15 cellular contexts compared by ENCODE assay signal in genomic region chr12:85834378-85834777, GRCh38. TPM values are rescaled to one million over a fixed set of nuclear protein-coding genes. Genes with fewer than 3 reads are reported as not detected.
A peak's percentile ranks its signal among the peaks of the same experiment; 100 is the strongest.
DNase-seq lines count a peak whose midpoint lies in the region; ATAC-seq and TF ChIP-seq lines count a peak whose summit lies in the region.
"Had no signal": no experiment of that assay in that cellular context is flagged by ENCODE, and none has a peak within 500 bp of the region (broad histone marks: within the 10 kb centered on the region; RNA-seq: fewer than 3 reads in every experiment).

No MANE protein-coding gene starts in this region.

- H3K36me3 ChIP-seq in hepatocyte (replicated peaks; ENCODE audit: insufficient read depth, low read depth) (no peaks in the 10 kb centered on the region), spleen (no peaks in the 10 kb centered on the region)
- H3K36me3 ChIP-seq: ovary, SJSA1 had no signal

- no peaks in the 10 kb centered on the region for H3K9me3 ChIP-seq in hepatocyte (ENCODE audit: low read depth)
- no peaks in the 10 kb centered on the region for H3K9me3 ChIP-seq in spleen
- H3K9me3 ChIP-seq: ovary, SJSA1 had no signal

- H2AFZ ChIP-seq in hepatocyte: no peak overlapping the region

- H3K9me2 ChIP-seq in hepatocyte (replicated peaks; ENCODE audit: insufficient read depth): no peaks in the 10 kb centered on the region

- no peaks in the 10 kb centered on the region for H4K20me1 ChIP-seq in hepatocyte (ENCODE audit: insufficient read depth, poor library complexity, severe bottlenecking)

- intact Hi-C loops in spleen (cut with DNase I; ENCODE audit: low total_unique reads): no loop called here

- no peaks in the 10 kb centered on the region for H3K27me3 ChIP-seq in hepatocyte
- no peaks in the 10 kb centered on the region for H3K27me3 ChIP-seq in spleen (replicated peaks in 1 of 7)
- H3K27me3 ChIP-seq: ovary, SJSA1 had no signal

- H3K27ac ChIP-seq in hepatocyte (no peak overlapping the region), spleen (peak overlapping the region in 2 of 8 donors; percentile 61 to 74)
- H3K27ac ChIP-seq: C4-2B, ovary, SJSA1 had no signal

- H3K4me2 ChIP-seq in hepatocyte: peak overlapping the region; percentile 74

- no peaks in the 10 kb centered on the region for H3K79me2 ChIP-seq in hepatocyte

- H3K4me1 ChIP-seq in hepatocyte (ENCODE audit: insufficient read depth) (peaks cover 6% of the 10 kb centered on the region), spleen (no peaks in the 10 kb centered on the region)
- H3K4me1 ChIP-seq: SJSA1 had no signal

- in situ Hi-C loops in astrocyte of the spinal cord (cut with HindIII; ENCODE audit: low sequenced_read_pairs): no loop called here

- no peak for TF ChIP-seq POLR2A in spleen (IDR thresholded peaks at IDR 0.05)

- DNase-seq in LoVo (ENCODE audit: low spot score): peak; percentile 24
- no peak for DNase-seq in astrocyte of the spinal cord (ENCODE audit: low read depth, low spot score)
- no peak for DNase-seq in hepatocyte (ENCODE audit: low spot score)
- no peak for DNase-seq in spleen
- DNase-seq in middle frontal gyrus (ENCODE audit: extremely low spot score, low spot score): no peak
- no peak for DNase-seq in NOMO-1 treated with DMSO at 0.1 percent for 48 hours (lab: John Stamatoyannopoulos, UW; ENCODE audit: unreplicated experiment)
- DNase-seq: activated CD8-positive, alpha-beta memory T cell treated with anti-CD3 and anti-CD28 coated beads, Interleukin-2, amount 10 ng/mL, durations not matched to agents 7 days and 5 days; ovary; stimulated activated CD4-positive, alpha-beta T cell treated with anti-CD3 and anti-CD28 coated beads, Interleukin-2, amount 100 ng/mL, for 48 hours had no signal

- ATAC-seq in GM18867 (IDR thresholded peaks at IDR 0.05; ENCODE audit: unreplicated experiment): no peak
- no peak for ATAC-seq in HG03097 (IDR thresholded peaks at IDR 0.05; ENCODE audit: low FRiP score, unreplicated experiment)
- ATAC-seq: activated CD8-positive, alpha-beta memory T cell treated with anti-CD3 and anti-CD28 coated beads, Interleukin-2, amount 10 ng/mL, durations not matched to agents 7 days and 5 days had no signal

- no peak for TF ChIP-seq CTCF in astrocyte of the spinal cord (IDR thresholded peaks at IDR 0.05; ENCODE audit: low read depth, low read length)
- no peak for TF ChIP-seq CTCF in hepatocyte (IDR thresholded peaks at IDR 0.05; ENCODE audit: poor library complexity)
- TF ChIP-seq CTCF in spleen (IDR thresholded peaks at IDR 0.05 in 8 of 11, conservative IDR thresholded peaks at IDR 0.05 in 3 of 11): no peak

- WGBS in hepatocyte (ENCODE audit: low lambda C conversion rate, missing lambda C conversion rate): 30% methylated on average over 2 of the region's 2 CpGs
- WGBS in spleen, 5 donors: 32 to 70% (median 54%) methylated on average over 2 of the region's 2 CpGs

- H3K4me3 ChIP-seq in astrocyte of the spinal cord (ENCODE audit: low read depth, low read length) (peak overlapping the region; percentile 63), hepatocyte (no peak overlapping the region), spleen (peak overlapping the region in 5 of 8 donors; percentile 6 to 58 (median 19))
- H3K4me3 ChIP-seq: lung, SJSA1 had no signal

RNA-seq across cellular contexts. Expression of gene RASSF9, which starts 1.8 kb away (rescaled TPM):
- total RNA-seq in hepatocyte (0.60 and 1.4 TPM in 2 replicates), spleen (1 to 10 TPM; 2.6 to 7.6 (median 4.9) TPM)
- polyA plus RNA-seq in hepatocyte (0.31 and 0.40 TPM in 2 replicates), spleen (under 1 TPM; 0.41 to 0.86 (median 0.41) TPM)
- total RNA-seq: activated CD8-positive, alpha-beta memory T cell treated with anti-CD3 and anti-CD28 coated beads, Interleukin-2, amount 10 ng/mL, durations not matched to agents 7 days and 5 days; G401; SJSA1 had no signal

RNA-seq across cellular contexts. Expression of gene NTS, which starts 39.7 kb away (rescaled TPM):
- total RNA-seq in hepatocyte: 18.4 and 18.9 TPM in 2 replicates
- polyA plus RNA-seq in hepatocyte: 2.2 and 3.2 TPM in 2 replicates
- total RNA-seq in spleen: 1 to 10 TPM in 1 of 7 donors, under 1 TPM in 3, not detected in 3; 0.20 to 1.0 (median 0.41) TPM
- polyA plus RNA-seq in spleen: under 1 TPM in 2 of 3 donors, not detected in 1; 0.20 to 0.90 TPM
- total RNA-seq: activated CD8-positive, alpha-beta memory T cell treated with anti-CD3 and anti-CD28 coated beads, Interleukin-2, amount 10 ng/mL, durations not matched to agents 7 days and 5 days; SJSA1 had no signal
